8 cellular contexts compared by ENCODE assay signal in the genomic region with DNA sequence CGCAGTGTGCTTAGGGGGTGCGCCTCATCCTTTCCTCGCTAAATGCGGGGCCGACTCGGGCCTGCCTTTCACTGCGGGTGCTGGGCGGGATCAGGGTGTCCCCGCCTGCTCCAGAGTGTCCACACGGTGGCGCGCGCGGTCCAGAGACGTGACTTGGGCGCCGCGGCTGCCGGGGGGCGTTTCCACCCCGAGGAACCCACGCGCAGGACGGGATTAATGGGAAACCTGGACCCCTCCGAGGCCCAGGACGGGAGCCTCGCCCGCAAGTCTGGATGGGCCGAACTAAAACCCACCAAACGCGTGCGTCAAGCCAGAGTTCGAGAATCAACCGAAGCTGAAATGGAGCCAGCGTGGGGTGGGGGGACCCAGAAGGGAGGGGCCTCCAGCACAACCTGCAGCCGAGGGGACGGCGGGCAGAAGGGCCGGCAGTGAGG.
DNase-seq lines count a peak whose midpoint lies in the region; ATAC-seq and TF ChIP-seq lines count a peak whose summit lies in the region.

No MANE protein-coding gene starts in this region.

- POLR2A ChIA-PET in SK-N-SH (lab: Yijun Ruan, JAX), result interaction anchor here (3.2 kb wide), 1 partner anchor 182 kb away, joined by 17 read pairs; the partner anchor contains the start of gene WNK1

- H3K36me3 ChIP-seq in Karpas-422 (ENCODE audit: insufficient read depth, low read length) (no peaks in the 10 kb centered on the region), SK-N-SH (replicated peaks in 1 of 2; ENCODE audit: control insufficient read depth in 1 of 2, insufficient read depth in 2 of 2, low read length in 1 of 2) (no peaks in the 10 kb centered on the region)

- H3K4me2 ChIP-seq in Karpas-422 (ENCODE audit: low read depth, low read length, poor library complexity, severe bottlenecking), result peak overlapping the region; percentile 93
- H3K4me2 ChIP-seq in SK-N-SH, result peak overlapping the region; percentile 98

- peaks cover 19% of the 10 kb centered on the region for H3K4me1 ChIP-seq in Karpas-422 (ENCODE audit: low read length)
- peaks cover 0 to 24% of the 10 kb centered on the region in 2 experiments; a peak in 2 of 4 replicates for H3K4me1 ChIP-seq in SK-N-SH (ENCODE audit: control insufficient read depth in 1 of 2, insufficient read depth in 2 of 2, low read depth in 1 of 2, low read length in 1 of 2)

- peak; percentile 88 for TF ChIP-seq RAD21 in SK-N-SH (IDR thresholded peaks at IDR 0.05; ENCODE audit: low read length)

- no peak for TF ChIP-seq EP300 in SK-N-SH (IDR thresholded peaks at IDR 0.05; ENCODE audit: borderline replicate concordance in 1 of 2, low read depth in 1 of 2, low read length in 1 of 2)

- peak overlapping the region; percentile 80 for H2AFZ ChIP-seq in Karpas-422 (ENCODE audit: low read length)
- peak overlapping the region; percentile 99 for H2AFZ ChIP-seq in SK-N-SH (ENCODE audit: low read depth)

- WGBS in SK-N-SH (ENCODE audit: low lambda C conversion rate), result 0% methylated on average over 12 of the region's 39 CpGs

- no peaks in the 10 kb centered on the region for H3K9me2 ChIP-seq in Karpas-422 (replicated peaks; ENCODE audit: insufficient read depth, low read length)
- H3K9me2 ChIP-seq in SK-N-SH, result no peaks in the 10 kb centered on the region

- H3K27me3 ChIP-seq in Karpas-422 (ENCODE audit: low read length), result no peaks in the 10 kb centered on the region
- H3K27me3 ChIP-seq in SK-N-SH (ENCODE audit: insufficient read depth), result no peaks in the 10 kb centered on the region

- DNase-seq in A172 (ENCODE audit: low spot score), result peak; percentile 57
- peak; percentile 92 for DNase-seq in Karpas-422
- peak; percentile 98 for DNase-seq in SK-N-SH
- DNase-seq in activated naive CD4-positive, alpha-beta T cell treated with anti-CD3 and anti-CD28 coated beads, Interleukin-2, amount 50 U/mL, for 16 hours, result peak; percentile 88
- DNase-seq in globus pallidus (ENCODE audit: low spot score), result peak; percentile 64
- peak; percentile 62 for DNase-seq in occipital lobe (lab: John Stamatoyannopoulos, UW)
- DNase-seq in superior temporal gyrus (ENCODE audit: extremely low spot score), result peak; percentile 87

- H3F3A ChIP-seq in SK-N-SH (replicated peaks; ENCODE audit: insufficient read depth), result peaks cover 5% of the 10 kb centered on the region

- TF ChIP-seq CTCF in SK-N-SH (IDR thresholded peaks at IDR 0.05), result peak; percentile 92

- H3K4me3 ChIP-seq in Karpas-422 (ENCODE audit: low read length), result peak overlapping the region; percentile 80
- H3K4me3 ChIP-seq in SK-N-SH (ENCODE audit: low read depth in 2 of 2, low read length in 1 of 2), result peak overlapping the region; percentile 62 to 88

- H3K27ac ChIP-seq in Karpas-422 (ENCODE audit: low read length) (no peak overlapping the region), SK-N-SH (ENCODE audit: low read depth in 2 of 2, low read length in 1 of 2) (peak overlapping the region; percentile 75 to 76; a peak in 3 of 4 replicates)

- H3K79me2 ChIP-seq in Karpas-422 (ENCODE audit: low read length) (no peaks in the 10 kb centered on the region), SK-N-SH (ENCODE audit: insufficient read depth) (no peaks in the 10 kb centered on the region)

- no peaks in the 10 kb centered on the region for H4K20me1 ChIP-seq in Karpas-422 (ENCODE audit: insufficient read depth, low read depth, low read length)
- no peaks in the 10 kb centered on the region for H4K20me1 ChIP-seq in SK-N-SH (ENCODE audit: insufficient read depth)

- CTCF ChIA-PET in SK-N-SH (lab: Yijun Ruan, JAX), result interaction anchor here (0.6 to 9.5 kb wide), 70 partner anchors 10 to 1023 kb away, joined by 3 to 136 read pairs (median 4); partner anchors contain the start of genes CCDC77, RAD52 and WNK1

- ATAC-seq in GM18511 (IDR thresholded peaks at IDR 0.05; ENCODE audit: unreplicated experiment), result peak; percentile 59

- H3K9me3 ChIP-seq in Karpas-422 (ENCODE audit: low read length) (no peaks in the 10 kb centered on the region), SK-N-SH (no peaks in the 10 kb centered on the region)

- H3K9ac ChIP-seq in Karpas-422 (ENCODE audit: low read length) (peak overlapping the region; percentile 67), SK-N-SH (peak overlapping the region; percentile 78)

TF ChIP-seq in SK-N-SH, 30 proteins besides CTCF, POLR2A, EP300 and RAD21 (continues in another document):
- TF ChIP-seq ZBTB33 (IDR thresholded peaks at IDR 0.05; ENCODE audit: borderline replicate concordance, low read depth) (no peak), MXI1 (IDR thresholded peaks at IDR 0.05; ENCODE audit: low read depth, low read length) (peak; percentile 84), ELF1 (IDR thresholded peaks at IDR 0.05) (no peak), SMC3 (IDR thresholded peaks at IDR 0.05; ENCODE audit: low read depth, low read length) (peak; percentile 83), NRF1 (IDR thresholded peaks at IDR 0.05; ENCODE audit: low read depth, low read length) (no peak), SIN3A (IDR thresholded peaks at IDR 0.05; ENCODE audit: borderline replicate concordance, low read depth, low read length) (peak; percentile 64; the same call in 1 of the 2 replicates), POLR2AphosphoS5 (IDR thresholded peaks at IDR 0.05; ENCODE audit: low read depth, low read length) (0 out of 2 replicates have a peak, but pooled peaks have one; percentile 17), PBX3 (IDR thresholded peaks at IDR 0.05) (no peak), FOXJ3 (CRISPR knock-in tag; IDR thresholded peaks at IDR 0.05) (no peak), JUND (IDR thresholded peaks at IDR 0.05) (no peak), GABPA (IDR thresholded peaks at IDR 0.05; ENCODE audit: low read depth) (no peak), RFX5 (IDR thresholded peaks at IDR 0.05; ENCODE audit: low read length) (no peak), GATA2 (CRISPR knock-in tag; IDR thresholded peaks at IDR 0.05) (no peak), YY1 (IDR thresholded peaks at IDR 0.05; ENCODE audit: low read depth) (no peak), MEF2A (IDR thresholded peaks at IDR 0.05; ENCODE audit: borderline replicate concordance, low read depth) (no peak), USF1 (IDR thresholded peaks at IDR 0.05; ENCODE audit: borderline replicate concordance, low read depth) (no peak), EZH2phosphoT487 (IDR thresholded peaks at IDR 0.05; ENCODE audit: borderline replicate concordance, low read depth) (no peak)
- TF ChIP-seq, protein P1, sequence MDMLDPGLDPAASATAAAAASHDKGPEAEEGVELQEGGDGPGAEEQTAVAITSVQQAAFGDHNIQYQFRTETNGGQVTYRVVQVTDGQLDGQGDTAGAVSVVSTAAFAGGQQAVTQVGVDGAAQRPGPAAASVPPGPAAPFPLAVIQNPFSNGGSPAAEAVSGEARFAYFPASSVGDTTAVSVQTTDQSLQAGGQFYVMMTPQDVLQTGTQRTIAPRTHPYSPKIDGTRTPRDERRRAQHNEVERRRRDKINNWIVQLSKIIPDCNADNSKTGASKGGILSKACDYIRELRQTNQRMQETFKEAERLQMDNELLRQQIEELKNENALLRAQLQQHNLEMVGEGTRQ (IDR thresholded peaks at IDR 0.05; ENCODE audit: borderline replicate concordance, low read depth, low read length), result no peak
- TF ChIP-seq, protein P2, sequence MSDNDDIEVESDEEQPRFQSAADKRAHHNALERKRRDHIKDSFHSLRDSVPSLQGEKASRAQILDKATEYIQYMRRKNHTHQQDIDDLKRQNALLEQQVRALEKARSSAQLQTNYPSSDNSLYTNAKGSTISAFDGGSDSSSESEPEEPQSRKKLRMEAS (IDR thresholded peaks at IDR 0.05; ENCODE audit: low read depth), result peak; percentile 65
